ENCODE assay signal across 8 cellular contexts in the genomic region with DNA sequence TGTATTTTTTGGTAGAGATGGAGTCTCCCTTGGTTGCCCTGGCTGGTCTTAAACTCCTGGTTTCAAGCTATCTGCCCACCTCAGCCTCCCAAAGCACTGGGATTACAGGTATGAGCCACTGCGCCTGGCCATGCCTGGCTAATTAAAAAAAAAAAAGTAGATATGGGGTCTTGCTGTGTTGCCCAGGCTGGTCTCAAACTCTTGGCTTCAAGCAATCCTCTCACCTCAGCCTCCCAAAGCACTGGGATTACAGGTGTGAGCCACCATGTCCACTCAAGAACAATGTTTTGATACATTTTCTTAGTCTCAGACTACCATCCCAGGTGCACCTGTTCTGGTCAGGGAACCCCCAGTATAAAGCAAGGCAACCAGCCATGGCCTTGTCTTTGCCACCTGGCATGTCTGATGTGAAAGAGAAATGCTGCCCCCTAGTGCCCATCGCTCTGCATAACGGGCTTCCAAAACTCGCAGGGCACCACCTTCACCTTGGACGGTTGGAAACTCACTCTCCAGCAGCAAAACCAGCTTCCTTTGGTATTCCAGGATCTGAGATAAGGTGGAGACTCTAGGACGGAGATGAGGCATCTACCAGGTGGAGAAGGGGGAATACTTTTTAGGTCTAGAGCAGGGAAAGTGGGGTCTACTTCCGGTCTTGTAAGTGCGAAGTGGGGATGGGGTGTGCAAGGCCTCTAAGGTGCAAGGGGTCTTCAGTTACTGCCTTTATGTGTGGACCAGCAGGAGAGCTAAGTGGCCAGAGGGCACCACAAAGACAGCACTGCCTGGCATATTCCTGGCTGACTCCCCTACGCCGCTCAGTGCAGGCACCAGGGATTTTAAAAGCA. TPM values are rescaled to one million over a fixed set of nuclear protein-coding genes. Genes with fewer than 3 reads are reported as not detected.
DNase-seq lines count a peak whose midpoint lies in the region; ATAC-seq and TF ChIP-seq lines count a peak whose summit lies in the region.

No MANE protein-coding gene starts in this region.

- H3K27me3 ChIP-seq in tibial artery = no peaks in the 10 kb centered on the region

- DNase-seq in CD1c-positive myeloid dendritic cell (ENCODE audit: extremely low spot score) = peak; percentile 58
- peak; percentile 80 for DNase-seq in HuH-7.5 (ENCODE audit: low spot score)
- peak; percentile 63 for DNase-seq in RPMI7951 (ENCODE audit: low read depth)
- DNase-seq in foreskin fibroblast = peak; percentile 56 to 85
- peak in 46 of 56 donors; percentile 14 to 81 (median 43) for DNase-seq in nucleus accumbens (lab: John Stamatoyannopoulos, UW)
- peak; percentile 59 to 78 for DNase-seq in tibial artery

- H3K36me3 ChIP-seq in tibial artery = no peaks in the 10 kb centered on the region

- H3K4me1 ChIP-seq in tibial artery = no peaks in the 10 kb centered on the region

- peak; percentile 53 for ATAC-seq in GM19324 (IDR thresholded peaks at IDR 0.05; ENCODE audit: low FRiP score, unreplicated experiment)
- ATAC-seq in activated T-helper 17 cell treated with anti-CD3 and anti-CD28 coated beads, Interleukin-2, amount 50 U/mL, for 72 hours (replicated peaks) = peak; percentile 88

- H3K27ac ChIP-seq in tibial artery = no peak overlapping the region

- no peaks in the 10 kb centered on the region for H3K27me3 Mint-ChIP-seq in activated T-helper 17 cell treated with anti-CD3 and anti-CD28 coated beads, Interleukin-2, amount 50 U/mL, for 72 hours

- no peaks in the 10 kb centered on the region for H3K4me1 Mint-ChIP-seq in activated T-helper 17 cell treated with anti-CD3 and anti-CD28 coated beads, Interleukin-2, amount 50 U/mL, for 72 hours

- H3K9me3 ChIP-seq in tibial artery = no peaks in the 10 kb centered on the region

- H3K4me3 Mint-ChIP-seq in activated T-helper 17 cell treated with anti-CD3 and anti-CD28 coated beads, Interleukin-2, amount 50 U/mL, for 72 hours = no peak overlapping the region

- intact Hi-C loops in tibial artery (cut with DNase I; ENCODE audit: low total_unique reads) = loop anchor here (2.0 to 5.0 kb wide), 2 partner anchors 183 to 225 kb away; no protein-coding TSS in a partner anchor

- no peaks in the 10 kb centered on the region for H3K9me3 Mint-ChIP-seq in activated T-helper 17 cell treated with anti-CD3 and anti-CD28 coated beads, Interleukin-2, amount 50 U/mL, for 72 hours

- H3K36me3 Mint-ChIP-seq in activated T-helper 17 cell treated with anti-CD3 and anti-CD28 coated beads, Interleukin-2, amount 50 U/mL, for 72 hours (ENCODE audit: low read depth) = no peaks in the 10 kb centered on the region

- H3K27ac Mint-ChIP-seq in activated T-helper 17 cell treated with anti-CD3 and anti-CD28 coated beads, Interleukin-2, amount 50 U/mL, for 72 hours = no peak overlapping the region

- H3K4me3 ChIP-seq in foreskin fibroblast (ENCODE audit: low read depth in 1 of 2, low read length in 2 of 2) (no peak overlapping the region), tibial artery (no peak overlapping the region)

- TF ChIP-seq CTCF in foreskin fibroblast (IDR thresholded peaks at IDR 0.05; ENCODE audit: low read depth, low read length) = peak; percentile 84
- TF ChIP-seq CTCF in tibial artery (IDR thresholded peaks at IDR 0.05) = peak; percentile 79 to 83

RNA-seq across cellular contexts. Expression of gene AFAP1, which starts 47.7 kb away (rescaled TPM):
- total RNA-seq in RPMI7951 (2014; rRNA removed; shearing (Covaris generic)) = 31.4 and 33.0 TPM in 2 replicates
- 10 to 100 TPM; 20.1 to 29.8 TPM for total RNA-seq in activated T-helper 17 cell treated with anti-CD3 and anti-CD28 coated beads, Interleukin-2, amount 50 U/mL, for 72 hours
